ENCODE assay signal across 21 cellular contexts in genomic region chr9:102499468-102499867, GRCh38.
DNase-seq lines count a peak whose midpoint lies in the region; ATAC-seq lines count a peak whose summit lies in the region.
"Had no signal": no experiment of that assay in that cellular context is flagged by ENCODE, and none has a peak within 500 bp of the region (broad histone marks: within the 10 kb centered on the region; RNA-seq: fewer than 3 reads in every experiment).

No MANE protein-coding gene starts in this region.

- intact Hi-C loops in CD4-positive, alpha-beta memory T cell (cut with micrococcal nuclease) = no loop called here

- H3K36me3 Mint-ChIP-seq in CD4-positive, alpha-beta memory T cell = no peaks in the 10 kb centered on the region
- H3K36me3 Mint-ChIP-seq: activated naive CD8-positive, alpha-beta T cell; CD4-positive, CD25-positive, alpha-beta regulatory T cell; stimulated activated memory B cell treated with anti-CD40 and anti-IgM and Interleukin-4, amounts not matched to agents 10 μg/mL and 1 μg/mL and 100 μg/mL, for 72 hours had no signal

- no peaks in the 10 kb centered on the region for H3K9me3 ChIP-seq in CD4-positive, alpha-beta memory T cell (ENCODE audit: control insufficient read depth in 1 of 2, low read length in 2 of 2)
- H3K9me3 ChIP-seq: A549, upper lobe of left lung had no signal

- no peaks in the 10 kb centered on the region for H3K27me3 Mint-ChIP-seq in CD4-positive, alpha-beta memory T cell
- H3K27me3 Mint-ChIP-seq: activated naive CD8-positive, alpha-beta T cell; CD4-positive, CD25-positive, alpha-beta regulatory T cell; stimulated activated memory B cell treated with anti-CD40 and anti-IgM and Interleukin-4, amounts not matched to agents 10 μg/mL and 1 μg/mL and 100 μg/mL, for 72 hours had no signal

- ATAC-seq in GM19463 (IDR thresholded peaks at IDR 0.05; ENCODE audit: unreplicated experiment) (peak; percentile 63), HG03175 (IDR thresholded peaks at IDR 0.05; ENCODE audit: unreplicated experiment) (peak; percentile 61), GM19328 (IDR thresholded peaks at IDR 0.05; ENCODE audit: unreplicated experiment) (no peak)
- ATAC-seq: A549; stimulated activated memory B cell treated with anti-CD40 and anti-IgM and Interleukin-4, amounts not matched to agents 10 μg/mL and 1 μg/mL and 100 μg/mL, for 72 hours had no signal

- H3K27me3 ChIP-seq in CD4-positive, alpha-beta memory T cell (ENCODE audit: insufficient read depth, low read length) = no peaks in the 10 kb centered on the region
- H3K27me3 ChIP-seq: cardiac muscle cell, upper lobe of left lung had no signal

- H3K9me3 Mint-ChIP-seq in CD4-positive, alpha-beta memory T cell = peaks cover 4 to 27% (median 8%) of the 10 kb centered on the region in 8 donors

- POLR2A ChIA-PET in CD4-positive, alpha-beta memory T cell (lab: Charles Lee; ENCODE audit: partially characterized antibody) = no interaction called here

- H3K4me1 Mint-ChIP-seq in CD4-positive, alpha-beta memory T cell = no peaks in the 10 kb centered on the region
- H3K4me1 Mint-ChIP-seq: CD4-positive, CD25-positive, alpha-beta regulatory T cell; neural crest cell; stimulated activated memory B cell treated with anti-CD40 and anti-IgM and Interleukin-4, amounts not matched to agents 10 μg/mL and 1 μg/mL and 100 μg/mL, for 72 hours had no signal

- no peaks in the 10 kb centered on the region for H3K36me3 ChIP-seq in CD4-positive, alpha-beta memory T cell (ENCODE audit: insufficient read depth, low read length)
- H3K36me3 ChIP-seq: cardiac muscle cell, upper lobe of left lung had no signal

- no peaks in the 10 kb centered on the region for H3K4me1 ChIP-seq in CD4-positive, alpha-beta memory T cell (ENCODE audit: insufficient read depth, low read length)
- H3K4me1 ChIP-seq: A549, upper lobe of left lung had no signal

- no peak overlapping the region for H3K27ac Mint-ChIP-seq in CD4-positive, alpha-beta memory T cell
- H3K27ac Mint-ChIP-seq: activated naive CD8-positive, alpha-beta T cell; stimulated activated memory B cell treated with anti-CD40 and anti-IgM and Interleukin-4, amounts not matched to agents 10 μg/mL and 1 μg/mL and 100 μg/mL, for 72 hours; T-helper 1 cell treated with Interleukin-12 subunit alpha and Interleukin-12 subunit beta and Interleukin-4 antibody, amounts not matched to agents 30 μg/mL and 1 μg/mL, for 36 hours had no signal

- H3K4me3 ChIP-seq in CD4-positive, alpha-beta memory T cell (ENCODE audit: low read length in 2 of 2) = no peak overlapping the region
- H3K4me3 ChIP-seq: A549, cardiac muscle cell, upper lobe of left lung had no signal

- no peak overlapping the region for H3K27ac ChIP-seq in CD4-positive, alpha-beta memory T cell (ENCODE audit: low read depth, low read length)
- H3K27ac ChIP-seq: A549, cardiac muscle cell, upper lobe of left lung had no signal

- H3K4me3 Mint-ChIP-seq in CD4-positive, alpha-beta memory T cell = no peak overlapping the region
- H3K4me3 Mint-ChIP-seq: activated naive CD8-positive, alpha-beta T cell; neural crest cell; stimulated activated memory B cell treated with anti-CD40 and anti-IgM and Interleukin-4, amounts not matched to agents 10 μg/mL and 1 μg/mL and 100 μg/mL, for 72 hours; T-helper 1 cell treated with Interleukin-12 subunit alpha and Interleukin-12 subunit beta and Interleukin-4 antibody, amounts not matched to agents 30 μg/mL and 1 μg/mL, for 36 hours had no signal

- CTCF ChIA-PET in CD4-positive, alpha-beta memory T cell (lab: Charles Lee; ENCODE audit: partially characterized antibody) = no interaction called here

- DNase-seq in COLO829 (ENCODE audit: low spot score) (peak; percentile 84), amniotic epithelial cell (ENCODE audit: low read depth) (peak; percentile 68), NCI-H1105 treated with DMSO at 0.1 percent for 48 hours (lab: John Stamatoyannopoulos, UW) (no peak), SW480 (ENCODE audit: low spot score) (no peak)
- no peak for DNase-seq in CD4-positive, alpha-beta memory T cell
- DNase-seq: activated CD4-positive, CD25-positive, alpha-beta regulatory T cell treated with anti-CD3 and anti-CD28 coated beads, Interleukin-2, amount 50 U/mL, for 72 hours; activated CD8-positive, alpha-beta memory T cell treated with anti-CD3 and anti-CD28 coated beads, Interleukin-2, amount 50 U/mL, for 48 hours; CD4-positive, CD25-positive, alpha-beta regulatory T cell; foreskin fibroblast; mammary epithelial cell; NCI-H2029; upper lobe of left lung had no signal

Comparison
In these comparisons a context has a peak if more than half of its experiments do, and no peak if none do; other contexts are left out.
1. DNase-seq: peak in COLO829 (single experiment) and amniotic epithelial cell (single experiment); none in CD4-positive, alpha-beta memory T cell (0 of 5), NCI-H1105 treated with DMSO at 0.1 percent for 48 hours (single experiment) and SW480 (single experiment).